ENCODE assay signal across 1 cellular context in the genomic region with DNA sequence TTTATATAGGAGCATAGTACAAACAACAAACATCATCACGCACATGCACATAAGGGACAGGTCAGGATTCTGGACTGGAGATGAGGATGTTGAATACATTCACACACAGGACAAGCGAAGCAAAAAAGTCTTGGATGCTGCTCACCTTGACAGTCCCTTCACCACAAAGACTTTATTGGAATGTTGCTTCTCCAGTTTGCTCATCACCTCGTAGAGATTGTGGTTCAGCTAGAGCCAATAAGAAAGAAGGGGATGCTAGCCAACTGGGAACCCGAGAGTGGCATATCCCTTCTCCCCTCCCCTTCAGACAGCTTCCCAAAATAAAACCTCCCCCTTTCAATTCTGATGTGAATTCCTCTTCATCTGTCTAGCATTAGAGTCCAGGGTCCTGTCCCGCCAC.
TF ChIP-seq lines count a peak whose summit lies in the region.

No MANE protein-coding gene starts in this region.

TF ChIP-seq in GM23338, 12 proteins besides CTCF, POLR2A, EP300 and RAD21 (continued from another document):
- TF ChIP-seq, protein P1, sequence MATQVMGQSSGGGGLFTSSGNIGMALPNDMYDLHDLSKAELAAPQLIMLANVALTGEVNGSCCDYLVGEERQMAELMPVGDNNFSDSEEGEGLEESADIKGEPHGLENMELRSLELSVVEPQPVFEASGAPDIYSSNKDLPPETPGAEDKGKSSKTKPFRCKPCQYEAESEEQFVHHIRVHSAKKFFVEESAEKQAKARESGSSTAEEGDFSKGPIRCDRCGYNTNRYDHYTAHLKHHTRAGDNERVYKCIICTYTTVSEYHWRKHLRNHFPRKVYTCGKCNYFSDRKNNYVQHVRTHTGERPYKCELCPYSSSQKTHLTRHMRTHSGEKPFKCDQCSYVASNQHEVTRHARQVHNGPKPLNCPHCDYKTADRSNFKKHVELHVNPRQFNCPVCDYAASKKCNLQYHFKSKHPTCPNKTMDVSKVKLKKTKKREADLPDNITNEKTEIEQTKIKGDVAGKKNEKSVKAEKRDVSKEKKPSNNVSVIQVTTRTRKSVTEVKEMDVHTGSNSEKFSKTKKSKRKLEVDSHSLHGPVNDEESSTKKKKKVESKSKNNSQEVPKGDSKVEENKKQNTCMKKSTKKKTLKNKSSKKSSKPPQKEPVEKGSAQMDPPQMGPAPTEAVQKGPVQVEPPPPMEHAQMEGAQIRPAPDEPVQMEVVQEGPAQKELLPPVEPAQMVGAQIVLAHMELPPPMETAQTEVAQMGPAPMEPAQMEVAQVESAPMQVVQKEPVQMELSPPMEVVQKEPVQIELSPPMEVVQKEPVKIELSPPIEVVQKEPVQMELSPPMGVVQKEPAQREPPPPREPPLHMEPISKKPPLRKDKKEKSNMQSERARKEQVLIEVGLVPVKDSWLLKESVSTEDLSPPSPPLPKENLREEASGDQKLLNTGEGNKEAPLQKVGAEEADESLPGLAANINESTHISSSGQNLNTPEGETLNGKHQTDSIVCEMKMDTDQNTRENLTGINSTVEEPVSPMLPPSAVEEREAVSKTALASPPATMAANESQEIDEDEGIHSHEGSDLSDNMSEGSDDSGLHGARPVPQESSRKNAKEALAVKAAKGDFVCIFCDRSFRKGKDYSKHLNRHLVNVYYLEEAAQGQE (IDR thresholded peaks at IDR 0.05; ENCODE audit: unreplicated experiment): no peak
- no peak for TF ChIP-seq EZH2phosphoT487 (IDR thresholded peaks at IDR 0.05; ENCODE audit: unreplicated experiment)
- no peak for TF ChIP-seq STAT1 (IDR thresholded peaks at IDR 0.05; ENCODE audit: unreplicated experiment)
- TF ChIP-seq, protein P2, sequence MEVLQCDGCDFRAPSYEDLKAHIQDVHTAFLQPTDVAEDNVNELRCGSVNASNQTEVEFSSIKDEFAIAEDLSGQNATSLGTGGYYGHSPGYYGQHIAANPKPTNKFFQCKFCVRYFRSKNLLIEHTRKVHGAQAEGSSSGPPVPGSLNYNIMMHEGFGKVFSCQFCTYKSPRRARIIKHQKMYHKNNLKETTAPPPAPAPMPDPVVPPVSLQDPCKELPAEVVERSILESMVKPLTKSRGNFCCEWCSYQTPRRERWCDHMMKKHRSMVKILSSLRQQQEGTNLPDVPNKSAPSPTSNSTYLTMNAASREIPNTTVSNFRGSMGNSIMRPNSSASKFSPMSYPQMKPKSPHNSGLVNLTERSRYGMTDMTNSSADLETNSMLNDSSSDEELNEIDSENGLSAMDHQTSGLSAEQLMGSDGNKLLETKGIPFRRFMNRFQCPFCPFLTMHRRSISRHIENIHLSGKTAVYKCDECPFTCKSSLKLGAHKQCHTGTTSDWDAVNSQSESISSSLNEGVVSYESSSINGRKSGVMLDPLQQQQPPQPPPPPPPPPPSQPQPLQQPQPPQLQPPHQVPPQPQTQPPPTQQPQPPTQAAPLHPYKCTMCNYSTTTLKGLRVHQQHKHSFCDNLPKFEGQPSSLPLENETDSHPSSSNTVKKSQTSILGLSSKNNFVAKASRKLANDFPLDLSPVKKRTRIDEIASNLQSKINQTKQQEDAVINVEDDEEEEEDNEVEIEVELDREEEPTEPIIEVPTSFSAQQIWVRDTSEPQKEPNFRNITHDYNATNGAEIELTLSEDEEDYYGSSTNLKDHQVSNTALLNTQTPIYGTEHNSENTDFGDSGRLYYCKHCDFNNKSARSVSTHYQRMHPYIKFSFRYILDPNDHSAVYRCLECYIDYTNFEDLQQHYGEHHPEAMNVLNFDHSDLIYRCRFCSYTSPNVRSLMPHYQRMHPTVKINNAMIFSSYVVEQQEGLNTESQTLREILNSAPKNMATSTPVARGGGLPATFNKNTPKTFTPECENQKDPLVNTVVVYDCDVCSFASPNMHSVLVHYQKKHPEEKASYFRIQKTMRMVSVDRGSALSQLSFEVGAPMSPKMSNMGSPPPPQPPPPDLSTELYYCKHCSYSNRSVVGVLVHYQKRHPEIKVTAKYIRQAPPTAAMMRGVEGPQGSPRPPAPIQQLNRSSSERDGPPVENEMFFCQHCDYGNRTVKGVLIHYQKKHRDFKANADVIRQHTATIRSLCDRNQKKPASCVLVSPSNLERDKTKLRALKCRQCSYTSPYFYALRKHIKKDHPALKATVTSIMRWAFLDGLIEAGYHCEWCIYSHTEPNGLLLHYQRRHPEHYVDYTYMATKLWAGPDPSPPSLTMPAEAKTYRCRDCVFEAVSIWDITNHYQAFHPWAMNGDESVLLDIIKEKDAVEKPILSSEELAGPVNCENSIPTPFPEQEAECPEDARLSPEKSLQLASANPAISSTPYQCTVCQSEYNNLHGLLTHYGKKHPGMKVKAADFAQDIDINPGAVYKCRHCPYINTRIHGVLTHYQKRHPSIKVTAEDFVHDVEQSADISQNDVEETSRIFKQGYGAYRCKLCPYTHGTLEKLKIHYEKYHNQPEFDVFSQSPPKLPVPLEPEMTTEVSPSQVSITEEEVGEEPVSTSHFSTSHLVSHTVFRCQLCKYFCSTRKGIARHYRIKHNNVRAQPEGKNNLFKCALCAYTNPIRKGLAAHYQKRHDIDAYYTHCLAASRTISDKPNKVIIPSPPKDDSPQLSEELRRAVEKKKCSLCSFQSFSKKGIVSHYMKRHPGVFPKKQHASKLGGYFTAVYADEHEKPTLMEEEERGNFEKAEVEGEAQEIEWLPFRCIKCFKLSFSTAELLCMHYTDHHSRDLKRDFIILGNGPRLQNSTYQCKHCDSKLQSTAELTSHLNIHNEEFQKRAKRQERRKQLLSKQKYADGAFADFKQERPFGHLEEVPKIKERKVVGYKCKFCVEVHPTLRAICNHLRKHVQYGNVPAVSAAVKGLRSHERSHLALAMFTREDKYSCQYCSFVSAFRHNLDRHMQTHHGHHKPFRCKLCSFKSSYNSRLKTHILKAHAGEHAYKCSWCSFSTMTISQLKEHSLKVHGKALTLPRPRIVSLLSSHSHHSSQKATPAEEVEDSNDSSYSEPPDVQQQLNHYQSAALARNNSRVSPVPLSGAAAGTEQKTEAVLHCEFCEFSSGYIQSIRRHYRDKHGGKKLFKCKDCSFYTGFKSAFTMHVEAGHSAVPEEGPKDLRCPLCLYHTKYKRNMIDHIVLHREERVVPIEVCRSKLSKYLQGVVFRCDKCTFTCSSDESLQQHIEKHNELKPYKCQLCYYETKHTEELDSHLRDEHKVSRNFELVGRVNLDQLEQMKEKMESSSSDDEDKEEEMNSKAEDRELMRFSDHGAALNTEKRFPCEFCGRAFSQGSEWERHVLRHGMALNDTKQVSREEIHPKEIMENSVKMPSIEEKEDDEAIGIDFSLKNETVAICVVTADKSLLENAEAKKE (CRISPR knock-in tag; IDR thresholded peaks at IDR 0.05): no peak
- TF ChIP-seq NANOG (IDR thresholded peaks at IDR 0.05; ENCODE audit: borderline replicate concordance): no peak
- TF ChIP-seq CREB1 (CRISPR knock-in tag; IDR thresholded peaks at IDR 0.05; ENCODE audit: low read depth): no peak
- no peak for TF ChIP-seq ZNF114 (CRISPR knock-in tag; IDR thresholded peaks at IDR 0.05)
